1 cellular context compared by ENCODE assay signal in genomic region chr17:80274871-80275449, GRCh38.
TF ChIP-seq lines count a peak whose summit lies in the region.

No MANE protein-coding gene starts in this region.

TF ChIP-seq in HEK293, 187 proteins besides CTCF, POLR2A, EP300 and RAD21 (continued from another document and continues in another):
- no peak for TF ChIP-seq ZNF518A (tag by site-specific recombination; conservative IDR thresholded peaks at IDR 0.05; ENCODE audit: low read depth)
- TF ChIP-seq ZNF311 (tag by site-specific recombination; IDR thresholded peaks at IDR 0.05; ENCODE audit: borderline replicate concordance), result no peak
- TF ChIP-seq TRIM28 (IDR thresholded peaks at IDR 0.05; ENCODE audit: borderline replicate concordance, low read length), result no peak
- no peak for TF ChIP-seq ZNF76 (tag by site-specific recombination; IDR thresholded peaks at IDR 0.05; ENCODE audit: borderline replicate concordance, low read depth)
- no peak for TF ChIP-seq ZNF335 (tag by site-specific recombination; conservative IDR thresholded peaks at IDR 0.05)
- no peak for TF ChIP-seq SETDB1 (IDR thresholded peaks at IDR 0.05; ENCODE audit: insufficient read length, low read length)
- peak; percentile 98 for TF ChIP-seq EGR2 (tag by site-specific recombination; IDR thresholded peaks at IDR 0.05; ENCODE audit: low read depth)
- no peak for TF ChIP-seq ZNF514 (tag by site-specific recombination; IDR thresholded peaks at IDR 0.05)
- no peak for TF ChIP-seq ZNF138 (tag by site-specific recombination; IDR thresholded peaks at IDR 0.05; ENCODE audit: borderline replicate concordance)
- TF ChIP-seq ZNF707 (tag by site-specific recombination; IDR thresholded peaks at IDR 0.05), result no peak; the same call in 1 of the 2 replicates
- TF ChIP-seq ZNF513 (tag by site-specific recombination; IDR thresholded peaks at IDR 0.05), result no peak
- no peak for TF ChIP-seq ZNF354C (tag by site-specific recombination; IDR thresholded peaks at IDR 0.05; ENCODE audit: borderline replicate concordance, low read depth)
- no peak for TF ChIP-seq ZNF19 (tag by site-specific recombination; IDR thresholded peaks at IDR 0.05; ENCODE audit: low read depth)
- TF ChIP-seq ZNF692 (tag by site-specific recombination; IDR thresholded peaks at IDR 0.05), result no peak
- no peak for TF ChIP-seq ZNF23 (tag by site-specific recombination; IDR thresholded peaks at IDR 0.05; ENCODE audit: borderline replicate concordance)
- no peak for TF ChIP-seq ZSCAN23 (tag by site-specific recombination; IDR thresholded peaks at IDR 0.05)
- no peak for TF ChIP-seq ZNF175 (tag by site-specific recombination; IDR thresholded peaks at IDR 0.05)
- TF ChIP-seq ZNF10 (tag by site-specific recombination; IDR thresholded peaks at IDR 0.05), result no peak
- peak; percentile 67; the same call in 1 of the 2 replicates for TF ChIP-seq WT1 (tag by site-specific recombination; IDR thresholded peaks at IDR 0.05)
- TF ChIP-seq ZNF670 (tag by site-specific recombination; IDR thresholded peaks at IDR 0.05; ENCODE audit: low read depth), result no peak
- TF ChIP-seq ZSCAN16 (tag by site-specific recombination; IDR thresholded peaks at IDR 0.05), result no peak
- no peak for TF ChIP-seq ZNF837 (tag by site-specific recombination; IDR thresholded peaks at IDR 0.05)
- no peak for TF ChIP-seq ZNF37A (tag by site-specific recombination; IDR thresholded peaks at IDR 0.05)
- no peak for TF ChIP-seq ZNF658 (tag by site-specific recombination; IDR thresholded peaks at IDR 0.05)
- peak; percentile 65 for TF ChIP-seq KLF8 (tag by site-specific recombination; IDR thresholded peaks at IDR 0.05)
- TF ChIP-seq ZNF610 (tag by site-specific recombination; IDR thresholded peaks at IDR 0.05; ENCODE audit: borderline replicate concordance), result no peak
- TF ChIP-seq ZBTB1 (tag by site-specific recombination; IDR thresholded peaks at IDR 0.05), result no peak
- TF ChIP-seq ZSCAN18 (tag by site-specific recombination; IDR thresholded peaks at IDR 0.05), result no peak
- TF ChIP-seq ZNF280C (tag by site-specific recombination; IDR thresholded peaks at IDR 0.05), result no peak
- TF ChIP-seq ZNF398 (tag by site-specific recombination; IDR thresholded peaks at IDR 0.05), result peak; percentile 40
- no peak for TF ChIP-seq ZNF521 (tag by site-specific recombination; IDR thresholded peaks at IDR 0.05)
- no peak for TF ChIP-seq PRDM6 (tag by site-specific recombination; IDR thresholded peaks at IDR 0.05)
- TF ChIP-seq GLIS2 (tag by site-specific recombination; IDR thresholded peaks at IDR 0.05), result peak; percentile 18; the same call in 1 of the 2 replicates
- TF ChIP-seq ZNF211 (tag by site-specific recombination; IDR thresholded peaks at IDR 0.05; ENCODE audit: low read depth), result peak; percentile 19; the same call in 1 of the 2 replicates
- no peak for TF ChIP-seq ZNF114 (tag by site-specific recombination; IDR thresholded peaks at IDR 0.05)
- TF ChIP-seq SP2 (tag by site-specific recombination; IDR thresholded peaks at IDR 0.05), result no peak
- TF ChIP-seq ZNF394 (tag by site-specific recombination; IDR thresholded peaks at IDR 0.05; ENCODE audit: borderline replicate concordance), result no peak
- 0 out of 2 replicates have a peak, but pooled peaks have one; percentile 18 for TF ChIP-seq ZNF791 (tag by site-specific recombination; IDR thresholded peaks at IDR 0.05)
- no peak for TF ChIP-seq ZNF223 (tag by site-specific recombination; IDR thresholded peaks at IDR 0.05)
- TF ChIP-seq ZXDB (tag by site-specific recombination; IDR thresholded peaks at IDR 0.05), result no peak
- TF ChIP-seq ZNF785 (tag by site-specific recombination; IDR thresholded peaks at IDR 0.05), result peak; percentile 34; the same call in 1 of the 2 replicates
- no peak for TF ChIP-seq ZNF416 (tag by site-specific recombination; IDR thresholded peaks at IDR 0.05)
- no peak for TF ChIP-seq ZNF558 (tag by site-specific recombination; IDR thresholded peaks at IDR 0.05)
- no peak for TF ChIP-seq ZNF341 (tag by site-specific recombination; IDR thresholded peaks at IDR 0.05; ENCODE audit: low read depth)
- TF ChIP-seq ZNF366 (tag by site-specific recombination; conservative IDR thresholded peaks at IDR 0.05), result no peak
- TF ChIP-seq ZNF248 (tag by site-specific recombination; IDR thresholded peaks at IDR 0.05), result no peak
- no peak for TF ChIP-seq ZNF423 (tag by site-specific recombination; IDR thresholded peaks at IDR 0.05)
- TF ChIP-seq ZNF449 (tag by site-specific recombination; IDR thresholded peaks at IDR 0.05), result no peak
- TF ChIP-seq ZSCAN5A (tag by site-specific recombination; IDR thresholded peaks at IDR 0.05), result no peak
- TF ChIP-seq ZNF302 (tag by site-specific recombination; IDR thresholded peaks at IDR 0.05; ENCODE audit: low read depth), result no peak
